ENCODE assay signal across 12 cellular contexts in the genomic region with DNA sequence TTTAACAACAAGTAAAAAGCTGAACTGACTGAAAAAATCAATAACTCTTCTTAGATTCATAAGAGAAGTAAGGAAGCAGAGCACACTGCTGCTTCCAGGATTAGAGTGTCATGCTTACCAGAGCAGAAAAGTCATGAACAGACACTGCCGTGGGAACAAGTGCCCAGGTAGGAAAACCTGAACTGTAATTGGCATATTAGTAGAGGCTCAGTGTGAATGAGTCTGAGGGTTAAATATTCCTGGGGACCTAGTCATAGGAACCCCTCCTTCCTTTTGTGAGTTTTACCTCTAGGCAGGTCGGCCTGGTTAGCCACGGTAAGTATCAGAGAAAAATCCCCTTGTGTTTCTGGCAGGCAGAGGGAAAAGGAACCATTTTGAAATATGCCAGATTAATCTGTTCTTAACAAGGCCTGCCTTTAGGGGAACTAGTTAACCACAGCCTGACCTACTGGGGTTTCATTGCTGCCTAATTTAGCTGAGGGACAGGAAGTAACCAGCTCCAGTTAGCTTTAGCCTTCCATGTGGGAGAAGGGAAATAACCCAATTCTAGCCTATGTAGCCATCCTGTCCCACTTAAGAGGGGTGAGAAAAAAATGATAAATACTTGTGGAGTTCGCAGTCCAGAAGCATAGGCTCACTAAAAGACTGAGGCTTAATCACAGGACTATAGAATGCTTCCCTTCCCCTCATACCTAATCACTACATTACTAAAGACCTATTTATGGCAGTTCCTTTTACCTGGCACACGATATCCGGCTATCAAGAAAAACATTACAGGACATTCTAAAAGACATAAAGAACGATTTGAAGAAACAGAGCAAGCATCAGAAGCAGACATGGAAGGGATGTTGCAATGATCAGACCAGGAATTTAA. TPM values are rescaled to one million over a fixed set of nuclear protein-coding genes. Genes with fewer than 3 reads are reported as not detected.
A peak's percentile ranks its signal among the peaks of the same experiment; 100 is the strongest.
DNase-seq lines count a peak whose midpoint lies in the region; ATAC-seq, FAIRE-seq and TF ChIP-seq lines count a peak whose summit lies in the region.
"Had no signal": no experiment of that assay in that cellular context is flagged by ENCODE, and none has a peak within 500 bp of the region (broad histone marks: within the 10 kb centered on the region; RNA-seq: fewer than 3 reads in every experiment).

No MANE protein-coding gene starts in this region.

- H3K27me3 Mint-ChIP-seq in mesothelial cell of epicardium (ENCODE audit: low read depth): no peaks in the 10 kb centered on the region
- peaks cover 8 to 40% (median 16%) of the 10 kb centered on the region in 5 donors for H3K27me3 Mint-ChIP-seq in naive thymus-derived CD8-positive, alpha-beta T cell

- no peaks in the 10 kb centered on the region for H3K36me3 Mint-ChIP-seq in mesothelial cell of epicardium
- H3K36me3 Mint-ChIP-seq in naive thymus-derived CD8-positive, alpha-beta T cell: peaks cover 0 to 10% (median 0%) of the 10 kb centered on the region in 3 donors
- H3K36me3 Mint-ChIP-seq: stimulated activated effector memory CD8-positive, alpha-beta T cell treated with anti-CD3 and anti-CD28 coated beads, Interleukin-12 subunit alpha, Interleukin-12 subunit beta, amount 100 ng/mL, for 72 hours had no signal

- peaks cover 21% of the 10 kb centered on the region for H3K9me3 Mint-ChIP-seq in mesothelial cell of epicardium
- H3K9me3 Mint-ChIP-seq in naive thymus-derived CD8-positive, alpha-beta T cell: peaks cover 0 to 16% (median 7%) of the 10 kb centered on the region in 9 donors
- H3K9me3 Mint-ChIP-seq: stimulated activated effector memory CD8-positive, alpha-beta T cell treated with anti-CD3 and anti-CD28 coated beads, Interleukin-12 subunit alpha, Interleukin-12 subunit beta, amount 100 ng/mL, for 72 hours had no signal

- H4K20me1 ChIP-seq in H1 (replicated peaks in 1 of 2; ENCODE audit: control insufficient read depth in 1 of 2, insufficient read depth in 2 of 2, low read length in 2 of 2): no peaks in the 10 kb centered on the region

- H2AFZ ChIP-seq in H1 (ENCODE audit: low read length): peak overlapping the region; percentile 61; the same call in 1 of the 2 replicates

- H3K27me3 ChIP-seq in H1 (replicated peaks in 1 of 4; ENCODE audit: control insufficient read depth in 3 of 4, extremely low read depth in 1 of 4, insufficient read depth in 3 of 4, low read length in 3 of 4): no peaks in the 10 kb centered on the region

- H3K9ac ChIP-seq in H1 (replicated peaks in 1 of 4; ENCODE audit: extremely low read depth in 1 of 4, low read depth in 3 of 4, low read length in 3 of 4): no peak overlapping the region

- no peak overlapping the region for H4K8ac ChIP-seq in H1 (ENCODE audit: extremely low read depth, insufficient read depth, low read length)

- H3K4ac ChIP-seq in H1 (replicated peaks; ENCODE audit: insufficient read length, low read depth, low read length): no peak overlapping the region

- no peaks in the 10 kb centered on the region for H3K79me2 ChIP-seq in H1 (ENCODE audit: control insufficient read depth in 1 of 2, insufficient read depth in 2 of 2, low read length in 2 of 2)

- H2AK5ac ChIP-seq in H1 (ENCODE audit: low read depth, low read length): no peak overlapping the region

- H2BK120ac ChIP-seq in H1 (replicated peaks; ENCODE audit: low read depth, low read length): no peak overlapping the region

- no peak overlapping the region for H2BK15ac ChIP-seq in H1 (ENCODE audit: low read length)

- WGBS in H1 (ENCODE audit: extremely low coverage in 1 of 2, insufficient coverage in 1 of 2, insufficient read length in 1 of 2, insufficient replicate concordance in 2 of 2, low coverage in 1 of 2, low lambda C conversion rate in 2 of 2, missing lambda C conversion rate in 1 of 2), 2 experiments: 78% methylated on average over 7 of the region's 7 CpGs; no CpG with 5 or more reads in 1 of the 2 experiments

- POLR2A ChIA-PET in H1 (lab: Charles Lee; ENCODE audit: partially characterized antibody): interaction anchor here (0.6 kb wide), 1 partner anchor 30 kb away, joined by 3 read pairs; no protein-coding TSS in a partner anchor
- POLR2A ChIA-PET in naive thymus-derived CD8-positive, alpha-beta T cell (lab: Charles Lee): no interaction called here

- TF ChIP-seq CTCF in GM13977 (IDR thresholded peaks at IDR 0.05; ENCODE audit: extremely low read depth, insufficient read depth, missing control alignments): no peak
- TF ChIP-seq CTCF in H1 (IDR thresholded peaks at IDR 0.05; ENCODE audit: control extremely low read depth in 1 of 3, insufficient read depth in 1 of 3, low read depth in 1 of 3, low read length in 3 of 3): no peak
- TF ChIP-seq CTCF in mesothelial cell of epicardium (IDR thresholded peaks at IDR 0.05; ENCODE audit: unreplicated experiment): no peak

- ATAC-seq in GM21526 (IDR thresholded peaks at IDR 0.05; ENCODE audit: low FRiP score, unreplicated experiment) (peak; percentile 89), HG03460 (IDR thresholded peaks at IDR 0.05; ENCODE audit: unreplicated experiment) (peak; percentile 88)
- ATAC-seq in naive thymus-derived CD8-positive, alpha-beta T cell: no peak
- ATAC-seq: stimulated activated effector memory CD8-positive, alpha-beta T cell treated with anti-CD3 and anti-CD28 coated beads, Interleukin-12 subunit alpha, Interleukin-12 subunit beta, amount 100 ng/mL, for 72 hours had no signal

- no peak overlapping the region for H3K27ac Mint-ChIP-seq in mesothelial cell of epicardium
- peak overlapping the region in 1 of 10 donors; percentile 30 for H3K27ac Mint-ChIP-seq in naive thymus-derived CD8-positive, alpha-beta T cell
- H3K27ac Mint-ChIP-seq: stimulated activated effector memory CD8-positive, alpha-beta T cell treated with anti-CD3 and anti-CD28 coated beads, Interleukin-12 subunit alpha, Interleukin-12 subunit beta, amount 100 ng/mL, for 72 hours had no signal

- H3K79me1 ChIP-seq in H1 (ENCODE audit: low read depth, low read length): no peaks in the 10 kb centered on the region

- H3K36me3 ChIP-seq in H1 (ENCODE audit: control insufficient read depth in 2 of 4, insufficient read depth in 4 of 4, low read length in 3 of 4): no peaks in the 10 kb centered on the region

- H3K18ac ChIP-seq in H1 (ENCODE audit: extremely low read depth, low read length): no peak overlapping the region

- H2BK20ac ChIP-seq in H1 (ENCODE audit: low read length): no peak overlapping the region

- H3K4me2 ChIP-seq in H1 (ENCODE audit: insufficient read depth in 1 of 2, low read depth in 2 of 2, low read length in 2 of 2): no peak overlapping the region

- FAIRE-seq in H1 (lab: Jason Lieb, UNC): no peak
- FAIRE-seq: endothelial cell of umbilical vein, G401.6 had no signal

- no peak overlapping the region for H3K23ac ChIP-seq in H1 (ENCODE audit: insufficient read length)

- H3K23me2 ChIP-seq in H1 (ENCODE audit: low read depth, low read length): no peaks in the 10 kb centered on the region

- peaks cover 5% of the 10 kb centered on the region for H3K4me1 Mint-ChIP-seq in mesothelial cell of epicardium
- H3K4me1 Mint-ChIP-seq in naive thymus-derived CD8-positive, alpha-beta T cell: peaks cover 0 to 13% (median 0%) of the 10 kb centered on the region in 4 donors
- H3K4me1 Mint-ChIP-seq: stimulated activated effector memory CD8-positive, alpha-beta T cell treated with anti-CD3 and anti-CD28 coated beads, Interleukin-12 subunit alpha, Interleukin-12 subunit beta, amount 100 ng/mL, for 72 hours had no signal

- H3K4me3 Mint-ChIP-seq in mesothelial cell of epicardium: no peak overlapping the region
- no peak overlapping the region for H3K4me3 Mint-ChIP-seq in naive thymus-derived CD8-positive, alpha-beta T cell
- H3K4me3 Mint-ChIP-seq: stimulated activated effector memory CD8-positive, alpha-beta T cell treated with anti-CD3 and anti-CD28 coated beads, Interleukin-12 subunit alpha, Interleukin-12 subunit beta, amount 100 ng/mL, for 72 hours had no signal

- no peak overlapping the region for H2BK12ac ChIP-seq in H1 (ENCODE audit: low read depth, low read length)

- no peak for TF ChIP-seq POLR2A in H1 (IDR thresholded peaks at IDR 0.05; ENCODE audit: control extremely low read depth in 1 of 2, low read depth in 2 of 2, low read length in 2 of 2)

- no peak for TF ChIP-seq RAD21 in H1 (IDR thresholded peaks at IDR 0.05 in 1 of 2, conservative IDR thresholded peaks at IDR 0.05 in 1 of 2; ENCODE audit: low read depth in 2 of 2, low read length in 2 of 2)

- no peak overlapping the region for H3K56ac ChIP-seq in H1 (replicated peaks; ENCODE audit: insufficient read length, low read depth, low read length)

- DNase-seq in GM13977 (ENCODE audit: low spot score): peak; percentile 27
- no peak for DNase-seq in H1 (ENCODE audit: low read depth in 1 of 2, low spot score in 2 of 2)
- DNase-seq in mesothelial cell of epicardium (ENCODE audit: low spot score in 2 of 2, unreplicated experiment in 2 of 2): no peak
- no peak for DNase-seq in NCI-H82 (lab: John Stamatoyannopoulos, UW)
- DNase-seq in naive thymus-derived CD8-positive, alpha-beta T cell: no peak
- DNase-seq in putamen (ENCODE audit: low spot score): no peak
- DNase-seq: NCI-H226 had no signal

- no peak overlapping the region for H4K5ac ChIP-seq in H1 (ENCODE audit: insufficient read length, low read depth, low read length)

- no peak overlapping the region for H3K27ac ChIP-seq in H1 (ENCODE audit: low read depth, low read length)

- H4K91ac ChIP-seq in H1 (replicated peaks; ENCODE audit: insufficient read length, low read length): no peak overlapping the region

- H3K4me1 ChIP-seq in H1 (replicated peaks in 1 of 4; ENCODE audit: control insufficient read depth in 3 of 4, insufficient read depth in 4 of 4, low read length in 3 of 4): no peaks in the 10 kb centered on the region

- in situ Hi-C loops in GM13977 (cut with MboI; ENCODE audit: low pct_unique_long_range_greater_than_20kb, low sequenced_read_pairs, unreplicated experiment): no loop called here

- no peak for TF ChIP-seq EP300 in H1 (IDR thresholded peaks at IDR 0.05; ENCODE audit: borderline replicate concordance in 1 of 2, low read depth in 2 of 2, low read length in 2 of 2)

- no peaks in the 10 kb centered on the region for H3K9me3 ChIP-seq in H1 (ENCODE audit: insufficient read depth in 2 of 2, low read depth in 1 of 2, low read length in 1 of 2)

- H3K4me3 ChIP-seq in H1 (ENCODE audit: extremely low read depth in 1 of 4, insufficient read depth in 2 of 4, low read depth in 3 of 4, low read length in 4 of 4): no peak overlapping the region

- CTCF ChIA-PET in H1 (lab: Charles Lee; ENCODE audit: partially characterized antibody): no interaction called here

- H2BK5ac ChIP-seq in H1 (ENCODE audit: low read depth, low read length): no peak overlapping the region

- no peak overlapping the region for H3K14ac ChIP-seq in H1 (ENCODE audit: insufficient read length)

RNA-seq across cellular contexts. Expression of a gene that starts 22.6 kb away (rescaled TPM):
- not detected in 2 replicates for total RNA-seq in H1 (2021; fragmentation: NEBNext Ultra II Directional; extraction: Animal tissue kit (Norgen Biotek cat#: 25700))
- not detected in 2 replicates for polyA plus RNA-seq in H1 (2011; rRNA removed)
- 0.22 TPM for polyA plus RNA-seq in H1 (2011; cell fraction: cytosol; rRNA removed)
- not detected for polyA plus RNA-seq in H1 (2011; cell fraction: nucleus; rRNA removed)
- not detected in 4 replicates for polyA plus RNA-seq in H1 (2012, experiment 1 of 2)
- not detected for polyA plus RNA-seq in H1 (2012, experiment 2 of 2)
- not detected for polyA plus RNA-seq in H1 (2013, experiment 1 of 2)
- polyA plus RNA-seq in H1 (2013, experiment 2 of 2): 0.28 TPM
- not detected in 2 replicates for polyA minus RNA-seq in H1 (2011; rRNA and poly(A)+ RNA removed)
- polyA minus RNA-seq in H1 (2011; cell fraction: cytosol; rRNA and poly(A)+ RNA removed): not detected
- polyA minus RNA-seq in H1 (2011; cell fraction: nucleus; rRNA and poly(A)+ RNA removed): not detected
- total RNA-seq in mesothelial cell of epicardium: 0.73 to 1.2 TPM in 2 of 3 replicates, not detected in the other
- total RNA-seq in naive thymus-derived CD8-positive, alpha-beta T cell: not detected
- polyA plus RNA-seq in naive thymus-derived CD8-positive, alpha-beta T cell: not detected
- total RNA-seq: endothelial cell of umbilical vein had no signal
- polyA plus RNA-seq: endothelial cell of umbilical vein had no signal

RNA-seq across cellular contexts. Expression of a gene that starts 36.8 kb away (rescaled TPM):
- 46.1 and 48.6 TPM in 2 replicates for total RNA-seq in H1 (2021; fragmentation: NEBNext Ultra II Directional; extraction: Animal tissue kit (Norgen Biotek cat#: 25700))
- 10.8 and 12.1 TPM in 2 replicates for polyA plus RNA-seq in H1 (2011; rRNA removed)
- 11.0 TPM for polyA plus RNA-seq in H1 (2011; cell fraction: cytosol; rRNA removed)
- 14.0 TPM for polyA plus RNA-seq in H1 (2011; cell fraction: nucleus; rRNA removed)
- 9.6 to 16.3 TPM (median 13.9 TPM) in 4 replicates for polyA plus RNA-seq in H1 (2012, experiment 1 of 2)
- 1.1 TPM for polyA plus RNA-seq in H1 (2012, experiment 2 of 2)
- polyA plus RNA-seq in H1 (2013, experiment 1 of 2): 25.3 TPM
- 23.7 TPM for polyA plus RNA-seq in H1 (2013, experiment 2 of 2)
- 44.0 and 45.1 TPM in 2 replicates for polyA minus RNA-seq in H1 (2011; rRNA and poly(A)+ RNA removed)
- polyA minus RNA-seq in H1 (2011; cell fraction: cytosol; rRNA and poly(A)+ RNA removed): 25.2 TPM
- polyA minus RNA-seq in H1 (2011; cell fraction: nucleus; rRNA and poly(A)+ RNA removed): 32.4 TPM
- total RNA-seq in mesothelial cell of epicardium: 52.1 to 58.4 TPM (median 52.3 TPM) in 3 replicates
- total RNA-seq in naive thymus-derived CD8-positive, alpha-beta T cell: 10 to 100 TPM; 31.6 to 33.3 TPM
- 1 to 10 TPM; 6.7 to 7.8 (median 7.1) TPM for polyA plus RNA-seq in naive thymus-derived CD8-positive, alpha-beta T cell

Comparison
In these comparisons a context has a peak if more than half of its experiments do, and no peak if none do; other contexts are left out.
1. ATAC-seq: peak in GM21526 (single experiment) and HG03460 (single experiment); none in naive thymus-derived CD8-positive, alpha-beta T cell (0 of 2).